Comparison of ENCODE assay signal across 20 cellular contexts in genomic region chr10:78996449-78997129, GRCh38.
DNase-seq lines count a peak whose midpoint lies in the region; ATAC-seq, FAIRE-seq and TF ChIP-seq lines count a peak whose summit lies in the region.
"Had no signal": no experiment of that assay in that cellular context is flagged by ENCODE, and none has a peak within 500 bp of the region (broad histone marks: within the 10 kb centered on the region; RNA-seq: fewer than 3 reads in every experiment).

No MANE protein-coding gene starts in this region.

- intact Hi-C loops in HepG2 (cut with micrococcal nuclease; ENCODE audit: unreplicated experiment), result no loop called here
- intact Hi-C loops in ascending aorta (cut with DNase I), result no loop called here

- H3K4me3 ChIP-seq in liver (ENCODE audit: low read depth in 1 of 3, low read length in 3 of 3) (no peak overlapping the region), HepG2 (replicated peaks in 1 of 3; ENCODE audit: insufficient read depth in 1 of 3, low read depth in 2 of 3, low read length in 3 of 3) (no peak overlapping the region), fibroblast of the aortic adventitia (ENCODE audit: low read depth, low read length) (no peak overlapping the region), neuronal stem cell (ENCODE audit: low read length in 2 of 2) (no peak overlapping the region), ascending aorta (no peak overlapping the region)
- H3K4me3 ChIP-seq: A549, GM23248 had no signal

- peak overlapping the region; percentile 58 for H3K18ac ChIP-seq in neuronal stem cell (ENCODE audit: low read length)

- H3K14ac ChIP-seq in neuronal stem cell (ENCODE audit: low read length), result no peak overlapping the region

- peak overlapping the region; percentile 4 for H2BK15ac ChIP-seq in neuronal stem cell (ENCODE audit: low read length)

- TF ChIP-seq POLR2A in HepG2 (IDR thresholded peaks at IDR 0.05; ENCODE audit: insufficient read depth in 1 of 2, low read depth in 2 of 2, low read length in 2 of 2), result no peak

- H3K23ac ChIP-seq in neuronal stem cell (ENCODE audit: low read depth, low read length, poor library complexity), result peak overlapping the region; percentile 26

- CTCF ChIA-PET in HepG2 (lab: Yijun Ruan, JAX; ENCODE audit: low intra/inter-chr PET ratio, low total read pairs), result no interaction called here

- H3K4me1 ChIP-seq in liver (ENCODE audit: control insufficient read depth in 4 of 4, insufficient read depth in 4 of 4, low read length in 3 of 4), result peaks cover 12 to 28% (median 23%) of the 10 kb centered on the region in 4 donors
- peaks cover 49% of the 10 kb centered on the region for H3K4me1 ChIP-seq in HepG2 (ENCODE audit: insufficient read depth, low read length)
- H3K4me1 ChIP-seq in neuronal stem cell (ENCODE audit: control insufficient read depth in 2 of 2, insufficient read depth in 1 of 2, low read depth in 1 of 2, low read length in 2 of 2), result peaks cover 10 to 18% of the 10 kb centered on the region in 2 donors
- no peaks in the 10 kb centered on the region for H3K4me1 ChIP-seq in ascending aorta

- H4K91ac ChIP-seq in neuronal stem cell (ENCODE audit: low read depth, low read length, poor library complexity), result no peak overlapping the region

- H2BK12ac ChIP-seq in neuronal stem cell (ENCODE audit: low read length), result no peak overlapping the region

- 82% methylated on average over 12 of the region's 12 CpGs for WGBS in liver
- WGBS in HepG2 (ENCODE audit: low lambda C conversion rate), result 56% methylated on average over 9 of the region's 12 CpGs
- no CpG with 5 or more reads among the region's 12 CpGs for WGBS in neuronal stem cell (ENCODE audit: extremely low coverage in 2 of 2, insufficient read length in 2 of 2, insufficient replicate concordance in 1 of 2), 2 donors

- FAIRE-seq in HepG2 (lab: Jason Lieb, UNC), result no peak
- FAIRE-seq: A549, GM12892, GM19239 had no signal

- H3K9me3 ChIP-seq in liver (ENCODE audit: control insufficient read depth in 4 of 4, low read length in 3 of 4) (no peaks in the 10 kb centered on the region), HepG2 (ENCODE audit: low read length) (no peaks in the 10 kb centered on the region), neuronal stem cell (replicated peaks in 1 of 2; ENCODE audit: control insufficient read depth in 2 of 2, insufficient read depth in 1 of 2, low read depth in 1 of 2, low read length in 2 of 2) (no peaks in the 10 kb centered on the region), ascending aorta (no peaks in the 10 kb centered on the region)
- H3K9me3 ChIP-seq: A549 had no signal

- TF ChIP-seq EP300 in HepG2 (IDR thresholded peaks at IDR 0.05; ENCODE audit: low read depth in 2 of 2, low read length in 2 of 2) (no peak), HepG2 (CRISPR knock-in tag; IDR thresholded peaks at IDR 0.05; ENCODE audit: borderline replicate concordance) (no peak)

- H3K36me3 ChIP-seq in liver (ENCODE audit: control insufficient read depth in 4 of 4, insufficient read depth in 3 of 4, low read depth in 1 of 4, low read length in 3 of 4), result no peaks in the 10 kb centered on the region
- H3K36me3 ChIP-seq in HepG2 (replicated peaks in 1 of 2; ENCODE audit: control insufficient read depth in 1 of 2, insufficient read depth in 2 of 2, low read length in 2 of 2), result no peaks in the 10 kb centered on the region
- H3K36me3 ChIP-seq in neuronal stem cell (replicated peaks in 1 of 2; ENCODE audit: control insufficient read depth in 2 of 2, insufficient read depth in 2 of 2, low read length in 2 of 2), result no peaks in the 10 kb centered on the region
- no peaks in the 10 kb centered on the region for H3K36me3 ChIP-seq in ascending aorta

- H3K27me3 ChIP-seq in liver (ENCODE audit: control insufficient read depth in 4 of 4, insufficient read depth in 4 of 4, low read length in 3 of 4) (no peaks in the 10 kb centered on the region), HepG2 (ENCODE audit: control insufficient read depth in 1 of 2, insufficient read depth in 2 of 2, low read length in 2 of 2) (peaks cover 3 to 52% of the 10 kb centered on the region in 2 experiments; a peak in 4 of 5 replicates), neuronal stem cell (ENCODE audit: control insufficient read depth in 3 of 3, insufficient read depth in 3 of 3, low read depth in 1 of 3, low read length in 3 of 3) (peaks cover 0 to 16% (median 0%) of the 10 kb centered on the region in 3 experiments), ascending aorta (no peaks in the 10 kb centered on the region)

- no peak overlapping the region for H3K4ac ChIP-seq in neuronal stem cell (ENCODE audit: low read length)

- H2BK120ac ChIP-seq in neuronal stem cell (ENCODE audit: low read depth, low read length), result no peak overlapping the region

- H3K79me1 ChIP-seq in neuronal stem cell (ENCODE audit: low read depth, low read length), result no peaks in the 10 kb centered on the region

- H2BK5ac ChIP-seq in neuronal stem cell (ENCODE audit: low read length), result peak overlapping the region; percentile 26

- H3K4me2 ChIP-seq in HepG2 (ENCODE audit: low read depth, low read length) (no peak overlapping the region), neuronal stem cell (ENCODE audit: insufficient read depth, low read length, poor library complexity, severe bottlenecking) (no peak overlapping the region)
- H3K4me2 ChIP-seq: A549 had no signal

- no peak for DNase-seq in HepG2 (ENCODE audit: low spot score)
- peak; percentile 31 for DNase-seq in fibroblast of the aortic adventitia (ENCODE audit: low read depth)
- DNase-seq in neuronal stem cell (ENCODE audit: low spot score), result no peak
- no peak for DNase-seq in nucleus accumbens (lab: John Stamatoyannopoulos, UW)
- no peak for DNase-seq in ascending aorta (ENCODE audit: low spot score in 2 of 2)
- DNase-seq: Calu3; CD4-positive, CD25-positive, alpha-beta regulatory T cell; DMS79 treated with DMSO at 0.1 percent for 48 hours; GDM1; GM23248; KBM-7; NCI-H1092; NCI-H1694; NCI-H2107 had no signal

- TF ChIP-seq CTCF in liver (IDR thresholded peaks at IDR 0.05; ENCODE audit: low read depth, low read length, missing input control) (no peak), HepG2 (CRISPR knock-in tag; IDR thresholded peaks at IDR 0.05) (no peak), fibroblast of the aortic adventitia (IDR thresholded peaks at IDR 0.05; ENCODE audit: insufficient read depth, low read length) (no peak), ascending aorta (IDR thresholded peaks at IDR 0.05) (no peak)

- H3K27ac ChIP-seq in liver (ENCODE audit: low read depth in 1 of 2, low read length in 2 of 2) (peak overlapping the region in 1 of 2 donors; percentile 71), HepG2 (ENCODE audit: extremely low read length, insufficient read depth, low read length) (no peak overlapping the region), neuronal stem cell (replicated peaks; ENCODE audit: low read length) (no peak overlapping the region), ascending aorta (no peak overlapping the region)
- H3K27ac ChIP-seq: GM23248 had no signal

- BruUV-seq in HepG2 (replicated peaks; lab: Mats Ljungman, UMichigan), result no TSS peak

- ATAC-seq in HepG2, result no peak
- ATAC-seq in HG02970 (IDR thresholded peaks at IDR 0.05; ENCODE audit: low FRiP score, unreplicated experiment), result no peak
- no peak for ATAC-seq in HG03095 (IDR thresholded peaks at IDR 0.05; ENCODE audit: unreplicated experiment)
- ATAC-seq: A549 had no signal

- POLR2A ChIA-PET in HepG2 (lab: Yijun Ruan, JAX), result interaction anchor here (0.6 to 1.6 kb wide), 2 partner anchors 63 to 797 kb away, joined by 4 to 5 read pairs; no protein-coding TSS in a partner anchor

- no peak overlapping the region for H2AK5ac ChIP-seq in neuronal stem cell (ENCODE audit: low read depth, low read length)

- no peaks in the 10 kb centered on the region for H4K20me1 ChIP-seq in HepG2 (ENCODE audit: insufficient read depth, low read length)

- H3K9ac ChIP-seq in liver (ENCODE audit: low read depth in 1 of 2, low read length in 2 of 2) (no peak overlapping the region), HepG2 (ENCODE audit: insufficient read depth, low read depth, low read length) (no peak overlapping the region), neuronal stem cell (ENCODE audit: low read depth, low read length, poor library complexity) (no peak overlapping the region)
- H3K9ac ChIP-seq: GM23248 had no signal

- in situ Hi-C loops in HepG2 (cut with HindIII; ENCODE audit: extremely low pct_ligation_motif_present, low pct_unique_long_range_greater_than_20kb), result no loop called here

- TF ChIP-seq RAD21 in liver (IDR thresholded peaks at IDR 0.05) (peak; percentile 7 to 40), HepG2 (CRISPR knock-in tag; IDR thresholded peaks at IDR 0.05) (no peak)

- H2AFZ ChIP-seq in HepG2 (ENCODE audit: low read length) (no peak overlapping the region), neuronal stem cell (ENCODE audit: low read length) (peak overlapping the region; percentile 60)
- H2AFZ ChIP-seq: GM23248 had no signal

- H4K8ac ChIP-seq in neuronal stem cell (ENCODE audit: low read depth, low read length), result no peak overlapping the region

- H3K79me2 ChIP-seq in HepG2 (ENCODE audit: insufficient read depth, low read length), result no peaks in the 10 kb centered on the region

TF ChIP-seq in liver, 16 proteins besides CTCF, POLR2A, EP300 and RAD21:
- TF ChIP-seq FOXA2 (IDR thresholded peaks at IDR 0.05) (peak; percentile 33), RXRA (IDR thresholded peaks at IDR 0.05) (peak in 1 of 2 donors; percentile 85), YY1 (IDR thresholded peaks at IDR 0.05) (peak; percentile 23), HNF4G (IDR thresholded peaks at IDR 0.05) (no peak), MAX (IDR thresholded peaks at IDR 0.05) (peak; percentile 30), HNF4A (conservative IDR thresholded peaks at IDR 0.05) (peak in 1 of 2 donors; percentile 72)

TF ChIP-seq in HepG2, 621 proteins besides CTCF, POLR2A, EP300 and RAD21 (continues in another document):
- TF ChIP-seq POLR2AphosphoS5 (IDR thresholded peaks at IDR 0.05; ENCODE audit: low read depth, low read length) (no peak), ZKSCAN1 (IDR thresholded peaks at IDR 0.05; ENCODE audit: low read length) (no peak), SRSF4 (IDR thresholded peaks at IDR 0.05; ENCODE audit: low read depth, low read length, poor library complexity, severe bottlenecking) (no peak), ZNF207 (IDR thresholded peaks at IDR 0.05; ENCODE audit: borderline replicate concordance) (no peak)
